Comparison of ENCODE assay signal across 1 cellular context in genomic region chr1:12208271-12208670, GRCh38.
TF ChIP-seq lines count a peak whose summit lies in the region.

No MANE protein-coding gene starts in this region.

TF ChIP-seq in HepG2, 621 proteins besides CTCF, POLR2A, EP300 and RAD21:
- no peak for TF ChIP-seq ZXDC (CRISPR knock-in tag; IDR thresholded peaks at IDR 0.05)
- no peak for TF ChIP-seq SRF (IDR thresholded peaks at IDR 0.05; ENCODE audit: low read depth, low read length)
- no peak for TF ChIP-seq KDM5A (IDR thresholded peaks at IDR 0.05; ENCODE audit: borderline replicate concordance, low read length)
- no peak for TF ChIP-seq NCOA1 (CRISPR knock-in tag; IDR thresholded peaks at IDR 0.05)
- no peak for TF ChIP-seq FOXP4 (CRISPR knock-in tag; IDR thresholded peaks at IDR 0.05)
- TF ChIP-seq ZNF703 (CRISPR knock-in tag; IDR thresholded peaks at IDR 0.05; ENCODE audit: borderline replicate concordance), result no peak
- no peak for TF ChIP-seq NCOA5 (CRISPR knock-in tag; IDR thresholded peaks at IDR 0.05)
- TF ChIP-seq SIX4 (CRISPR knock-in tag; IDR thresholded peaks at IDR 0.05), result no peak
- TF ChIP-seq ZHX1 (CRISPR knock-in tag; IDR thresholded peaks at IDR 0.05; ENCODE audit: low read depth), result no peak
- no peak for TF ChIP-seq ATF7 (IDR thresholded peaks at IDR 0.05)
- TF ChIP-seq ATF7 (CRISPR knock-in tag; IDR thresholded peaks at IDR 0.05), result no peak
- no peak for TF ChIP-seq ARID2 (CRISPR knock-in tag; IDR thresholded peaks at IDR 0.05; ENCODE audit: borderline replicate concordance)
